Comparison of ENCODE assay signal across 31 cellular contexts in genomic region chr20:2399390-2399789, GRCh38. TPM values are rescaled to one million over a fixed set of nuclear protein-coding genes. Genes with fewer than 3 reads are reported as not detected.
"Had no signal": no experiment of that assay in that cellular context is flagged by ENCODE, and none has a peak within 500 bp of the region (broad histone marks: within the 10 kb centered on the region; RNA-seq: fewer than 3 reads in every experiment).

No MANE protein-coding gene starts in this region.

- H3K36me3 ChIP-seq: left lung, neural progenitor cell, right atrium auricular region, right lobe of liver, tibial nerve, uterus had no signal

- H3K4me2 ChIP-seq: neural progenitor cell, smooth muscle cell had no signal

- H3K9me3 ChIP-seq: right lobe of liver, uterus had no signal

- H3K79me2 ChIP-seq: parathyroid adenoma had no signal

- H3K27ac ChIP-seq: left lung, neural progenitor cell, parathyroid adenoma, right atrium auricular region, right lobe of liver, tibial nerve, uterus had no signal

- H2AFZ ChIP-seq: neural progenitor cell, parathyroid adenoma had no signal

- H3K4me3 ChIP-seq: left lung, neural progenitor cell, right atrium auricular region, right lobe of liver, smooth muscle cell, tibial nerve, uterus had no signal

- DNase-seq: hypothalamus; immature natural killer cell; kidney; left colon; left lung; natural killer cell; nephron progenitor cell; right lobe of liver; stimulated activated CD4-positive, alpha-beta T cell treated with anti-CD3 and anti-CD28 coated beads, Interleukin-1b, Interleukin-23, amount 100 ng/mL, for 48 hours; stimulated activated CD4-positive, alpha-beta T cell treated with anti-CD3 and anti-CD28 coated beads, Interleukin-2, amount 100 ng/mL, for 48 hours; stimulated activated CD4-positive, alpha-beta T cell treated with anti-CD3 and anti-CD28 coated beads, Interleukin-4, amount 100 ng/mL, for 4 hours; stimulated activated CD8-positive, alpha-beta memory T cell treated with anti-CD3 and anti-CD28 coated beads, Interleukin-4, amount 100 ng/mL, for 48 hours; stimulated activated naive CD4-positive, alpha-beta T cell treated with Interleukin-2 at 50 U/mL for 16 hours; stimulated activated naive CD8-positive, alpha-beta T cell treated with anti-CD3 and anti-CD28 coated beads, Interleukin-15, amount 100 ng/mL, for 72 hours; substantia nigra; uterus had no signal

- ATAC-seq: left colon; left lung; natural killer cell; right lobe of liver; stimulated activated memory B cell treated with anti-CD40 and anti-IgM and Interleukin-4, amounts not matched to agents 10 μg/mL and 1 μg/mL and 100 μg/mL, for 72 hours; stimulated activated naive CD8-positive, alpha-beta T cell treated with anti-CD3 and anti-CD28 coated beads, Interleukin-15, amount 100 ng/mL, for 72 hours had no signal

- H3K27me3 ChIP-seq: neural progenitor cell, right atrium auricular region, right lobe of liver, tibial nerve, uterus had no signal

- H3K4me1 ChIP-seq: left lung, neural progenitor cell, parathyroid adenoma, right atrium auricular region, right lobe of liver, tibial nerve, uterus had no signal

RNA-seq across cellular contexts. Expression of gene TGM6, which starts 18.7 kb away (rescaled TPM):
- total RNA-seq: kidney, left colon, left lung, lung microvascular endothelial cell, mucosa of gallbladder, natural killer cell, omental fat pad, progenitor cell of endocrine pancreas, pulmonary artery endothelial cell, renal cortical epithelial cell, right atrium auricular region, right lobe of liver, skeletal muscle tissue, smooth muscle cell, temporal lobe, tibial nerve, ureter, uterus had no signal
